ENCODE assay signal across 15 cellular contexts in the genomic region with DNA sequence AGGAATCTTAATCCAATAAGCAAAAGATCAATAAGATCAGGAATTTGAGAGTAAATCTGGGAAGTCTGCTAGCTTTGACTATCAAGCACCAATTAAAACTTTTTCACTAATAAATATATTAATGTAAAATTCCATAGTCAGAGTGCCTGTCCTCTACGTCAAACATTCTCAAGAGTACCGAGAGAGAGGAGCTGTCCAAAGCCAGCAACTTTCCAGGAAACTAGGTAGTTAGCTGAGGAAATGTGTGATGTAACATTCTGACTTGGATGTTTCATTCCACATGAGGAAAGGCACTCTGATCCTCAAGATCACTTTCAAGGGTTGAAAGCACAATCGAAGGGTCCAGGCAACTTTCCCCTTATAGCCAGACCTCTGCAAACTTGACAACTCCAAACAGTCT.
DNase-seq lines count a peak whose midpoint lies in the region; ATAC-seq and TF ChIP-seq lines count a peak whose summit lies in the region.
"Had no signal": no experiment of that assay in that cellular context is flagged by ENCODE, and none has a peak within 500 bp of the region (broad histone marks: within the 10 kb centered on the region; RNA-seq: fewer than 3 reads in every experiment).

No MANE protein-coding gene starts in this region.

- CTCF ChIA-PET in SK-N-SH (lab: Yijun Ruan, JAX): interaction anchor here (1.5 kb wide), 1 partner anchor 9 kb away, joined by 3 read pairs; no protein-coding TSS in a partner anchor
- CTCF ChIA-PET in CD4-positive, alpha-beta memory T cell (lab: Charles Lee; ENCODE audit: partially characterized antibody): no interaction called here
- CTCF ChIA-PET in CD8-positive, alpha-beta T cell (lab: Charles Lee): no interaction called here

- no peak overlapping the region for H3K4me3 ChIP-seq in SK-N-SH (ENCODE audit: low read depth in 2 of 2, low read length in 1 of 2)
- H3K4me3 ChIP-seq in epithelial cell of esophagus (ENCODE audit: low read length): no peak overlapping the region
- H3K4me3 ChIP-seq in mesendoderm (ENCODE audit: low read length): no peak overlapping the region
- no peak overlapping the region for H3K4me3 ChIP-seq in CD4-positive, alpha-beta memory T cell (ENCODE audit: low read length in 2 of 2)
- no peak overlapping the region for H3K4me3 ChIP-seq in CD8-positive, alpha-beta T cell (ENCODE audit: low read depth, low read length)
- H3K4me3 ChIP-seq: BLaER1 had no signal

- no peak overlapping the region for H3K23ac ChIP-seq in mesendoderm (ENCODE audit: low read length)

- WGBS in SK-N-SH (ENCODE audit: low lambda C conversion rate): 84% methylated on average over 3 of the region's 3 CpGs
- no CpG with 5 or more reads among the region's 3 CpGs for WGBS in mesendoderm (ENCODE audit: extremely low coverage, insufficient coverage, low lambda C conversion rate)

- no peaks in the 10 kb centered on the region for H3K36me3 Mint-ChIP-seq in CD4-positive, alpha-beta memory T cell
- no peaks in the 10 kb centered on the region for H3K36me3 Mint-ChIP-seq in CD8-positive, alpha-beta T cell

- H3K18ac ChIP-seq in mesendoderm (ENCODE audit: low read length): no peak overlapping the region

- no peaks in the 10 kb centered on the region for H3K79me1 ChIP-seq in mesendoderm (ENCODE audit: low read length)

- H2BK120ac ChIP-seq in mesendoderm (ENCODE audit: low read depth, low read length): no peak overlapping the region

- H4K20me1 ChIP-seq in SK-N-SH (ENCODE audit: insufficient read depth): no peaks in the 10 kb centered on the region
- H4K20me1 ChIP-seq: BLaER1 had no signal

- H4K5ac ChIP-seq in mesendoderm (ENCODE audit: low read length): no peak overlapping the region

- H3K27me3 Mint-ChIP-seq in CD4-positive, alpha-beta memory T cell: peaks cover 3% of the 10 kb centered on the region in 2 donors
- no peaks in the 10 kb centered on the region for H3K27me3 Mint-ChIP-seq in CD8-positive, alpha-beta T cell (ENCODE audit: low read depth)

- H3K27me3 ChIP-seq in SK-N-SH (ENCODE audit: insufficient read depth): no peaks in the 10 kb centered on the region
- no peaks in the 10 kb centered on the region for H3K27me3 ChIP-seq in mesendoderm (ENCODE audit: insufficient read depth, low read length, poor library complexity)
- no peaks in the 10 kb centered on the region for H3K27me3 ChIP-seq in CD4-positive, alpha-beta memory T cell (ENCODE audit: insufficient read depth, low read length)
- H3K27me3 ChIP-seq in CD8-positive, alpha-beta T cell (ENCODE audit: insufficient read depth, low read length): no peaks in the 10 kb centered on the region
- H3K27me3 ChIP-seq: BLaER1 had no signal

- no peaks in the 10 kb centered on the region for H3K4me1 Mint-ChIP-seq in CD4-positive, alpha-beta memory T cell
- no peaks in the 10 kb centered on the region for H3K4me1 Mint-ChIP-seq in CD8-positive, alpha-beta T cell (ENCODE audit: low read depth)

- H3K56ac ChIP-seq in mesendoderm (ENCODE audit: low read length): no peak overlapping the region

- H3F3A ChIP-seq in SK-N-SH (replicated peaks; ENCODE audit: insufficient read depth): no peaks in the 10 kb centered on the region

- no peak overlapping the region for H2BK5ac ChIP-seq in mesendoderm (ENCODE audit: low read length)

- no peak overlapping the region for H3K4me3 Mint-ChIP-seq in CD4-positive, alpha-beta memory T cell
- H3K4me3 Mint-ChIP-seq in CD8-positive, alpha-beta T cell: no peak overlapping the region
- H3K4me3 Mint-ChIP-seq: H9 had no signal

- no peak for ATAC-seq in SK-N-SH treated with all-trans-retinoic acid at 6 μM for 48 hours
- no peak for ATAC-seq in CD8-positive, alpha-beta T cell

- no peaks in the 10 kb centered on the region for H3K9me2 ChIP-seq in SK-N-SH

- no peak overlapping the region for H2AK5ac ChIP-seq in mesendoderm (ENCODE audit: low read length)

- no peak for TF ChIP-seq EP300 in SK-N-SH (IDR thresholded peaks at IDR 0.05; ENCODE audit: borderline replicate concordance in 1 of 2, low read depth in 1 of 2, low read length in 1 of 2)

- no peak overlapping the region for H3K27ac Mint-ChIP-seq in CD4-positive, alpha-beta memory T cell
- no peak overlapping the region for H3K27ac Mint-ChIP-seq in CD8-positive, alpha-beta T cell
- H3K27ac Mint-ChIP-seq: H9 had no signal

- H3K36me3 ChIP-seq in SK-N-SH (replicated peaks in 1 of 2; ENCODE audit: control insufficient read depth in 1 of 2, insufficient read depth in 2 of 2, low read length in 1 of 2) (no peaks in the 10 kb centered on the region), mesendoderm (ENCODE audit: control insufficient read depth, insufficient read depth, low read length) (no peaks in the 10 kb centered on the region)
- H3K36me3 ChIP-seq in CD4-positive, alpha-beta memory T cell (ENCODE audit: insufficient read depth, low read length): no peaks in the 10 kb centered on the region
- H3K36me3 ChIP-seq in CD8-positive, alpha-beta T cell (ENCODE audit: insufficient read depth, low read length): no peaks in the 10 kb centered on the region
- H3K36me3 ChIP-seq: BLaER1 had no signal

- no peak overlapping the region for H3K4ac ChIP-seq in mesendoderm (ENCODE audit: low read depth, low read length)

- DNase-seq in SK-N-SH: no peak
- DNase-seq in epithelial cell of esophagus (ENCODE audit: low read depth): peak; percentile 20
- DNase-seq in mesendoderm: peak; percentile 10
- no peak for DNase-seq in CD4-positive, alpha-beta memory T cell
- no peak for DNase-seq in D341Med (ENCODE audit: low spot score)
- DNase-seq in CD8-positive, alpha-beta T cell: no peak
- DNase-seq: 8988T, AML-193, DMS153, DMS79 treated with DMSO at 0.1 percent for 48 hours, EL, GOT3, H9 had no signal

- H3K9me3 Mint-ChIP-seq in CD4-positive, alpha-beta memory T cell: no peaks in the 10 kb centered on the region
- no peaks in the 10 kb centered on the region for H3K9me3 Mint-ChIP-seq in CD8-positive, alpha-beta T cell
- H3K9me3 Mint-ChIP-seq: H9 had no signal

- TF ChIP-seq CTCF in SK-N-SH (IDR thresholded peaks at IDR 0.05) (no peak), epithelial cell of esophagus (IDR thresholded peaks at IDR 0.05; ENCODE audit: insufficient read depth, low read depth, low read length, missing control alignments) (no peak)
- no peak for TF ChIP-seq CTCF in CD8-positive, alpha-beta T cell (IDR thresholded peaks at IDR 0.05)

- H4K8ac ChIP-seq in mesendoderm (ENCODE audit: low read depth, low read length): no peak overlapping the region

- POLR2A ChIA-PET in SK-N-SH (lab: Yijun Ruan, JAX): no interaction called here
- POLR2A ChIA-PET in CD4-positive, alpha-beta memory T cell (lab: Charles Lee; ENCODE audit: partially characterized antibody): no interaction called here
- POLR2A ChIA-PET in CD8-positive, alpha-beta T cell (lab: Charles Lee): no interaction called here

- no peak overlapping the region for H2AFZ ChIP-seq in SK-N-SH (ENCODE audit: low read depth)

- H3K79me2 ChIP-seq in SK-N-SH (ENCODE audit: insufficient read depth): no peaks in the 10 kb centered on the region
- no peaks in the 10 kb centered on the region for H3K79me2 ChIP-seq in mesendoderm (ENCODE audit: control insufficient read depth, insufficient read depth, low read length)

- H3K9me3 ChIP-seq in SK-N-SH: no peaks in the 10 kb centered on the region
- no peaks in the 10 kb centered on the region for H3K9me3 ChIP-seq in CD4-positive, alpha-beta memory T cell (ENCODE audit: control insufficient read depth in 1 of 2, low read length in 2 of 2)
- H3K9me3 ChIP-seq in CD8-positive, alpha-beta T cell (ENCODE audit: low read length): no peaks in the 10 kb centered on the region
- H3K9me3 ChIP-seq: BLaER1 had no signal

- TF ChIP-seq RAD21 in SK-N-SH (IDR thresholded peaks at IDR 0.05; ENCODE audit: low read length): no peak

- H3K4me2 ChIP-seq in SK-N-SH (no peak overlapping the region), mesendoderm (ENCODE audit: low read length) (no peak overlapping the region)
- H3K4me2 ChIP-seq: BLaER1 had no signal

- H2BK15ac ChIP-seq in mesendoderm (replicated peaks; ENCODE audit: low read depth): no peak overlapping the region

- H3K9ac ChIP-seq in SK-N-SH (no peak overlapping the region), mesendoderm (ENCODE audit: low read length) (no peak overlapping the region)
- H3K9ac ChIP-seq: BLaER1 had no signal

- H3K4me1 ChIP-seq in SK-N-SH (ENCODE audit: control insufficient read depth in 1 of 2, insufficient read depth in 2 of 2, low read depth in 1 of 2, low read length in 1 of 2) (no peaks in the 10 kb centered on the region), mesendoderm (ENCODE audit: control insufficient read depth, low read depth, low read length) (no peaks in the 10 kb centered on the region)
- H3K4me1 ChIP-seq in CD4-positive, alpha-beta memory T cell (ENCODE audit: insufficient read depth, low read length): no peaks in the 10 kb centered on the region
- no peaks in the 10 kb centered on the region for H3K4me1 ChIP-seq in CD8-positive, alpha-beta T cell (ENCODE audit: insufficient read depth, low read length)
- H3K4me1 ChIP-seq: BLaER1 had no signal

- intact Hi-C loops in CD4-positive, alpha-beta memory T cell (cut with micrococcal nuclease): no loop called here
- intact Hi-C loops in CD8-positive, alpha-beta T cell (cut with DNase I, micrococcal nuclease): no loop called here

- H3K27ac ChIP-seq in SK-N-SH (ENCODE audit: low read depth in 2 of 2, low read length in 1 of 2): no peak overlapping the region
- no peak overlapping the region for H3K27ac ChIP-seq in mesendoderm (ENCODE audit: low read depth, low read length)
- no peak overlapping the region for H3K27ac ChIP-seq in CD4-positive, alpha-beta memory T cell (ENCODE audit: low read depth, low read length)
- no peak overlapping the region for H3K27ac ChIP-seq in CD8-positive, alpha-beta T cell (ENCODE audit: low read depth, low read length)
- H3K27ac ChIP-seq: BLaER1 had no signal

TF ChIP-seq in SK-N-SH, 30 proteins besides CTCF, POLR2A, EP300 and RAD21 (continues in another document):
- no peak for TF ChIP-seq GATA2 (CRISPR knock-in tag; IDR thresholded peaks at IDR 0.05)

TF ChIP-seq in SK-N-SH treated with all-trans-retinoic acid at 6 μM for 48 hours, 23 proteins besides CTCF, POLR2A, EP300 and RAD21 (continues in another document):
- TF ChIP-seq ZFP30 (CRISPR knock-in tag; IDR thresholded peaks at IDR 0.05) (no peak), ZNF70 (CRISPR knock-in tag; IDR thresholded peaks at IDR 0.05) (no peak), ZNF565 (CRISPR knock-in tag; conservative IDR thresholded peaks at IDR 0.05; ENCODE audit: low read depth) (no peak)

Comparison
In these comparisons a context has a peak if more than half of its experiments do, and no peak if none do; other contexts are left out.
1. DNase-seq: peak in epithelial cell of esophagus (single experiment) and mesendoderm (single experiment); none in SK-N-SH (single experiment), CD4-positive, alpha-beta memory T cell (0 of 5), D341Med (single experiment) and CD8-positive, alpha-beta T cell (0 of 7).